8 cellular contexts compared by ENCODE assay signal in the genomic region with DNA sequence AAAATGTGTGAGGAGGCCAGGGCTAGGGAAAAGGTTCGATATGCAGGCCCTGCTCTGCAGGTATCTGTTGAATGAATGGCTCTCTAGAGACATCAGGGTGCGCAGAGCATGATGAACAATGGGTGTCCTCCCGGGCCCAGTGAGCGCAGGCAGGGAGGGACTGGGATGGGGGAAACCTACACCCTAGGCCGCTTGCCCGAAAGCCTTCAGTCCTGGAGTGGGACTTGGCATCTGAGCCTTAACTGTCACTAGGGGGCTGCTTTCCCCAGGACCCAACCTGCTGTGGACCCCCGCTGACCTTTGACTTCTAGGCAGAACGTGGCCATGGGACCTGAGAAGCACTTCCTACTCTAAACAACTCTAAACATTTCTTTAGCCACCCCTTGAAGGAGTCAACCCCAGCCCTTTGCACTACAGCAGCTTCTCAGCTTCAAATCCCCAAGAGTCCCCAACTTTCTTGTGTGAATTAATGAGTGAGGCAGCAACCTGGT. TPM values are rescaled to one million over a fixed set of nuclear protein-coding genes. Genes with fewer than 3 reads are reported as not detected.
DNase-seq lines count a peak whose midpoint lies in the region; ATAC-seq and TF ChIP-seq lines count a peak whose summit lies in the region.

No MANE protein-coding gene starts in this region.

- POLR2A ChIA-PET in CD4-positive, alpha-beta T cell (lab: Charles Lee), result interaction anchor here (1.5 to 2.5 kb wide), 4 partner anchors 10 to 239 kb away, joined by 3 to 30 read pairs (median 5); partner anchors contain the start of gene SYTL1

- peak overlapping the region; percentile 75 for H3K4me3 Mint-ChIP-seq in CD4-positive, alpha-beta T cell
- peak overlapping the region; percentile 74 for H3K4me3 Mint-ChIP-seq in osteocyte (ENCODE audit: unreplicated experiment)

- H3K4me1 ChIP-seq in esophagus (ENCODE audit: control insufficient read depth in 2 of 2, insufficient read depth in 2 of 2, low read length in 1 of 2), result peaks cover 6 to 23% of the 10 kb centered on the region in 2 donors

- H3K9me3 Mint-ChIP-seq in CD4-positive, alpha-beta T cell, result no peaks in the 10 kb centered on the region
- no peaks in the 10 kb centered on the region for H3K9me3 Mint-ChIP-seq in osteocyte (ENCODE audit: unreplicated experiment)

- H3K4me3 ChIP-seq in SK-N-MC (peak overlapping the region; percentile 97), esophagus (ENCODE audit: low read depth in 1 of 2, low read length in 2 of 2) (peak overlapping the region; percentile 72 to 88)

- H3K36me3 ChIP-seq in SK-N-MC (ENCODE audit: insufficient read depth, low read length) (no peaks in the 10 kb centered on the region), esophagus (ENCODE audit: control insufficient read depth in 2 of 2, insufficient read depth in 2 of 2, low read length in 1 of 2) (peaks cover 4 to 23% of the 10 kb centered on the region in 2 donors)

- peak overlapping the region; percentile 5 for H3K27ac Mint-ChIP-seq in CD4-positive, alpha-beta T cell
- peak overlapping the region; percentile 80 for H3K27ac Mint-ChIP-seq in osteocyte (ENCODE audit: unreplicated experiment)

- TF ChIP-seq CTCF in CD4-positive, alpha-beta T cell (IDR thresholded peaks at IDR 0.05), result no peak
- TF ChIP-seq CTCF in osteocyte (IDR thresholded peaks at IDR 0.05), result no peak

- DNase-seq in CD4-positive, alpha-beta T cell, result no peak
- no peak for DNase-seq in SK-N-MC (ENCODE audit: low read depth, low spot score)
- DNase-seq in osteocyte (ENCODE audit: extremely low spot score, unreplicated experiment), result no peak
- DNase-seq in NCI-H1694 treated with DMSO at 0.1 percent for 48 hours (lab: John Stamatoyannopoulos, UW), result no peak
- DNase-seq in AG08396 (ENCODE audit: low spot score), result no peak

- intact Hi-C loops in CD4-positive, alpha-beta T cell (cut with DNase I, micrococcal nuclease), result loop anchor here in 1 of 2 experiments (5.0 kb wide), 1 partner anchor 45 kb away; the partner anchor contains the start of gene TMEM222

- H3K36me3 Mint-ChIP-seq in CD4-positive, alpha-beta T cell (ENCODE audit: low read depth), result no peaks in the 10 kb centered on the region
- H3K36me3 Mint-ChIP-seq in osteocyte (ENCODE audit: unreplicated experiment), result peaks cover 14% of the 10 kb centered on the region

- WGBS in esophagus, 2 donors, result 32 to 39% methylated on average over 8 of the region's 8 CpGs

- H3K27me3 ChIP-seq in CD4-positive, alpha-beta T cell (ENCODE audit: control insufficient read depth, insufficient read depth, low read length), result no peaks in the 10 kb centered on the region
- H3K27me3 ChIP-seq in esophagus (ENCODE audit: control insufficient read depth in 1 of 2, insufficient read depth in 2 of 2, low read length in 2 of 2), result no peaks in the 10 kb centered on the region

- no peak overlapping the region for H3K9ac ChIP-seq in SK-N-MC (ENCODE audit: insufficient read length)

- CTCF ChIA-PET in CD4-positive, alpha-beta T cell (lab: Charles Lee), result interaction anchor here (0.6 to 3.3 kb wide), 13 partner anchors 10 to 866 kb away, joined by 3 to 33 read pairs (median 4); partner anchors contain the start of gene AHDC1

- H3K9me3 ChIP-seq in CD4-positive, alpha-beta T cell (ENCODE audit: control insufficient read depth, low read length), result no peaks in the 10 kb centered on the region
- no peaks in the 10 kb centered on the region for H3K9me3 ChIP-seq in SK-N-MC (ENCODE audit: low read depth, low read length)
- H3K9me3 ChIP-seq in esophagus (ENCODE audit: control insufficient read depth in 2 of 2, insufficient read depth in 1 of 2, low read depth in 1 of 2, low read length in 1 of 2), result no peaks in the 10 kb centered on the region

- peaks cover 46% of the 10 kb centered on the region for H3K4me1 Mint-ChIP-seq in CD4-positive, alpha-beta T cell (ENCODE audit: low read depth)
- H3K4me1 Mint-ChIP-seq in osteocyte (ENCODE audit: unreplicated experiment), result peaks cover 30% of the 10 kb centered on the region

- no peaks in the 10 kb centered on the region for H3K27me3 Mint-ChIP-seq in CD4-positive, alpha-beta T cell
- no peaks in the 10 kb centered on the region for H3K27me3 Mint-ChIP-seq in osteocyte (ENCODE audit: unreplicated experiment)

- H3K27ac ChIP-seq in CD4-positive, alpha-beta T cell (ENCODE audit: low read depth, low read length), result no peak overlapping the region
- H3K27ac ChIP-seq in SK-N-MC (peak overlapping the region; percentile 73), esophagus (ENCODE audit: low read depth in 2 of 2, low read length in 1 of 2) (peak overlapping the region; percentile 96 to 100)

- ATAC-seq in CD4-positive, alpha-beta T cell (ENCODE audit: poor library complexity), result no peak
- ATAC-seq in GM21576 (IDR thresholded peaks at IDR 0.05; ENCODE audit: unreplicated experiment) (no peak), GM21367 (IDR thresholded peaks at IDR 0.05; ENCODE audit: unreplicated experiment) (no peak)

RNA-seq across cellular contexts. Expression of gene MAP3K6, which starts 0.4 kb away (rescaled TPM):
- total RNA-seq in CD4-positive, alpha-beta T cell, result 1 to 10 TPM; 8.5 to 8.8 TPM
- 100 to 1,000 TPM in 1 of 2 donors, 10 to 100 TPM in 1; 48.5 to 110 TPM for polyA plus RNA-seq in esophagus
- total RNA-seq in osteocyte, result 43.0 and 48.2 TPM in 2 replicates

RNA-seq across cellular contexts. Expression of gene FCN3, which starts 7.4 kb away (rescaled TPM):
- not detected for total RNA-seq in CD4-positive, alpha-beta T cell
- polyA plus RNA-seq in esophagus, result 1 to 10 TPM; 1.6 to 2.6 TPM
- total RNA-seq in osteocyte, result not detected in 2 replicates

RNA-seq across cellular contexts. Expression of gene CD164L2, which starts 15.9 kb away (rescaled TPM):
- total RNA-seq in CD4-positive, alpha-beta T cell, result not detected
- 10 to 100 TPM; 10.5 to 14.5 TPM for polyA plus RNA-seq in esophagus
- total RNA-seq in osteocyte, result not detected in 2 replicates

RNA-seq across cellular contexts. Expression of gene GPR3, which starts 25.2 kb away (rescaled TPM):
- total RNA-seq in CD4-positive, alpha-beta T cell, result under 1 TPM; 0.14 to 0.19 TPM
- polyA plus RNA-seq in esophagus, result under 1 TPM; 0.22 to 0.25 TPM
- 0.50 and 0.56 TPM in 2 replicates for total RNA-seq in osteocyte

RNA-seq across cellular contexts. Expression of gene SYTL1, which starts 25.4 kb away (rescaled TPM):
- total RNA-seq in CD4-positive, alpha-beta T cell, result 100 to 1,000 TPM; 135 to 140 TPM
- 100 to 1,000 TPM; 136 to 302 TPM for polyA plus RNA-seq in esophagus
- 0.46 and 0.97 TPM in 2 replicates for total RNA-seq in osteocyte
